ENCODE assay signal across 9 cellular contexts in genomic region chr6:135922170-135922569, GRCh38.
DNase-seq lines count a peak whose midpoint lies in the region; ATAC-seq and TF ChIP-seq lines count a peak whose summit lies in the region.
"Had no signal": no experiment of that assay in that cellular context is flagged by ENCODE, and none has a peak within 500 bp of the region (broad histone marks: within the 10 kb centered on the region; RNA-seq: fewer than 3 reads in every experiment).

No MANE protein-coding gene starts in this region.

- ATAC-seq in GM19035 (IDR thresholded peaks at IDR 0.05; ENCODE audit: unreplicated experiment) = no peak
- ATAC-seq in GM19328 (IDR thresholded peaks at IDR 0.05; ENCODE audit: unreplicated experiment) = no peak
- ATAC-seq in GM19467 (IDR thresholded peaks at IDR 0.05; ENCODE audit: unreplicated experiment) = no peak

- DNase-seq in AG09309 (ENCODE audit: low read depth) (peak; percentile 94), HK-2 (ENCODE audit: unreplicated experiment) (peak; percentile 55), astrocyte of the hippocampus (ENCODE audit: low read depth, low spot score) (peak; percentile 91), left kidney (ENCODE audit: low read depth, low spot score) (peak; percentile 74), NCI-H748 (lab: John Stamatoyannopoulos, UW; ENCODE audit: unreplicated experiment) (no peak)

- H3K4me3 ChIP-seq in AG09309 (ENCODE audit: control insufficient read depth, low read depth, low read length) = no peak overlapping the region
- H3K4me3 ChIP-seq: skin epidermis had no signal

- no peak for TF ChIP-seq CTCF in AG09309 (IDR thresholded peaks at IDR 0.05; ENCODE audit: control insufficient read depth, insufficient read depth, low read depth, low read length, missing control alignments)
